1 cellular context compared by ENCODE assay signal in genomic region chr3:57161915-57162314, GRCh38.
TF ChIP-seq lines count a peak whose summit lies in the region.

No MANE protein-coding gene starts in this region.

TF ChIP-seq in H1, 55 proteins besides CTCF, POLR2A, EP300 and RAD21:
- TF ChIP-seq BACH1 (IDR thresholded peaks at IDR 0.05; ENCODE audit: low read length) (no peak), SP4 (IDR thresholded peaks at IDR 0.05; ENCODE audit: low read length) (no peak), YY1 (IDR thresholded peaks at IDR 0.05; ENCODE audit: low read depth, low read length) (no peak), ZNF274 (IDR thresholded peaks at IDR 0.05; ENCODE audit: borderline replicate concordance, extremely low read depth, low read length) (no peak), SIX5 (IDR thresholded peaks at IDR 0.05; ENCODE audit: low read depth, low read length) (no peak), RFX5 (IDR thresholded peaks at IDR 0.05; ENCODE audit: borderline replicate concordance, low read depth, low read length) (no peak), POLR2AphosphoS5 (IDR thresholded peaks at IDR 0.05; ENCODE audit: low read depth, low read length) (no peak), RNF2 (IDR thresholded peaks at IDR 0.05; ENCODE audit: borderline replicate concordance, low read depth, low read length, missing control alignments, poor library complexity, severe bottlenecking) (no peak), KDM1A (IDR thresholded peaks at IDR 0.05; ENCODE audit: borderline replicate concordance, low read length) (no peak), POU5F1 (IDR thresholded peaks at IDR 0.05; ENCODE audit: low read depth, low read length) (no peak), USF2 (IDR thresholded peaks at IDR 0.05; ENCODE audit: low read length) (no peak), TCF12 (IDR thresholded peaks at IDR 0.05; ENCODE audit: low read depth, low read length) (no peak), MAX (IDR thresholded peaks at IDR 0.05) (no peak), CBX5 (IDR thresholded peaks at IDR 0.05; ENCODE audit: low read depth, low read length) (no peak), CBX8 (IDR thresholded peaks at IDR 0.05; ENCODE audit: borderline replicate concordance, low read depth, low read length) (no peak), BRCA1 (IDR thresholded peaks at IDR 0.05; ENCODE audit: low read depth, low read length) (no peak), FOSL1 (IDR thresholded peaks at IDR 0.05; ENCODE audit: insufficient read depth, low read depth, low read length) (no peak), PHF8 (conservative IDR thresholded peaks at IDR 0.05; ENCODE audit: low read depth, low read length) (no peak), SP2 (IDR thresholded peaks at IDR 0.05; ENCODE audit: low read length) (no peak)
